ENCODE assay signal across 2 cellular contexts in the genomic region with DNA sequence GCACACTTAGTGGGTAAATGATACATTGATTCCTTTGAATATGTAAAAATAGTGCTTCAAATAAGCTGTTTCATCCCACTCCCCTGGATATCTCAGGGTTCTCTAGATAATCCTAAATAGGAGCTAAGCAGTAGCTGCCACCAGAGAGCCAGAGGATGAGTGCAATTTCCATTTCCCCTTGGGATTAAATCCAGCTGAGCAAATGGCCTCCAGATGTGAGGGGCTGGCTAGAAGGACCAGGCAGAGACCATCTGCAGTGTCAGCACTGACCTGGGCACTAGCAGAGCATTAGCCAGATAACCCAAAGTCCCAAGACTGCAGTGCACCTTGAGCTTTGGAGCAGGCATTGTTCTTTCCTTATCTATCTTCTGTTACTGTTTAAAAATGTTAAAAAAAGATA.
TF ChIP-seq lines count a peak whose summit lies in the region.

No MANE protein-coding gene starts in this region.

TF ChIP-seq in GM23338, 12 proteins besides CTCF, POLR2A, EP300 and RAD21:
- TF ChIP-seq, protein P1, sequence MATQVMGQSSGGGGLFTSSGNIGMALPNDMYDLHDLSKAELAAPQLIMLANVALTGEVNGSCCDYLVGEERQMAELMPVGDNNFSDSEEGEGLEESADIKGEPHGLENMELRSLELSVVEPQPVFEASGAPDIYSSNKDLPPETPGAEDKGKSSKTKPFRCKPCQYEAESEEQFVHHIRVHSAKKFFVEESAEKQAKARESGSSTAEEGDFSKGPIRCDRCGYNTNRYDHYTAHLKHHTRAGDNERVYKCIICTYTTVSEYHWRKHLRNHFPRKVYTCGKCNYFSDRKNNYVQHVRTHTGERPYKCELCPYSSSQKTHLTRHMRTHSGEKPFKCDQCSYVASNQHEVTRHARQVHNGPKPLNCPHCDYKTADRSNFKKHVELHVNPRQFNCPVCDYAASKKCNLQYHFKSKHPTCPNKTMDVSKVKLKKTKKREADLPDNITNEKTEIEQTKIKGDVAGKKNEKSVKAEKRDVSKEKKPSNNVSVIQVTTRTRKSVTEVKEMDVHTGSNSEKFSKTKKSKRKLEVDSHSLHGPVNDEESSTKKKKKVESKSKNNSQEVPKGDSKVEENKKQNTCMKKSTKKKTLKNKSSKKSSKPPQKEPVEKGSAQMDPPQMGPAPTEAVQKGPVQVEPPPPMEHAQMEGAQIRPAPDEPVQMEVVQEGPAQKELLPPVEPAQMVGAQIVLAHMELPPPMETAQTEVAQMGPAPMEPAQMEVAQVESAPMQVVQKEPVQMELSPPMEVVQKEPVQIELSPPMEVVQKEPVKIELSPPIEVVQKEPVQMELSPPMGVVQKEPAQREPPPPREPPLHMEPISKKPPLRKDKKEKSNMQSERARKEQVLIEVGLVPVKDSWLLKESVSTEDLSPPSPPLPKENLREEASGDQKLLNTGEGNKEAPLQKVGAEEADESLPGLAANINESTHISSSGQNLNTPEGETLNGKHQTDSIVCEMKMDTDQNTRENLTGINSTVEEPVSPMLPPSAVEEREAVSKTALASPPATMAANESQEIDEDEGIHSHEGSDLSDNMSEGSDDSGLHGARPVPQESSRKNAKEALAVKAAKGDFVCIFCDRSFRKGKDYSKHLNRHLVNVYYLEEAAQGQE (IDR thresholded peaks at IDR 0.05; ENCODE audit: unreplicated experiment), result no peak
- TF ChIP-seq, protein P2, sequence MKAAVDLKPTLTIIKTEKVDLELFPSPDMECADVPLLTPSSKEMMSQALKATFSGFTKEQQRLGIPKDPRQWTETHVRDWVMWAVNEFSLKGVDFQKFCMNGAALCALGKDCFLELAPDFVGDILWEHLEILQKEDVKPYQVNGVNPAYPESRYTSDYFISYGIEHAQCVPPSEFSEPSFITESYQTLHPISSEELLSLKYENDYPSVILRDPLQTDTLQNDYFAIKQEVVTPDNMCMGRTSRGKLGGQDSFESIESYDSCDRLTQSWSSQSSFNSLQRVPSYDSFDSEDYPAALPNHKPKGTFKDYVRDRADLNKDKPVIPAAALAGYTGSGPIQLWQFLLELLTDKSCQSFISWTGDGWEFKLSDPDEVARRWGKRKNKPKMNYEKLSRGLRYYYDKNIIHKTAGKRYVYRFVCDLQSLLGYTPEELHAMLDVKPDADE (IDR thresholded peaks at IDR 0.05), result no peak
TF ChIP-seq in GM23338: peak in this region for 0.

TF ChIP-seq in endothelial cell of umbilical vein, 7 proteins besides CTCF, POLR2A, EP300 and RAD21 (continued from another document):
- TF ChIP-seq GATA2 (IDR thresholded peaks at IDR 0.05; ENCODE audit: insufficient read depth, insufficient read length, low read depth, low read length), result no peak
